21 cellular contexts compared by ENCODE assay signal in genomic region chr20:45292343-45292742, GRCh38. TPM values are rescaled to one million over a fixed set of nuclear protein-coding genes. Genes with fewer than 3 reads are reported as not detected.
DNase-seq lines count a peak whose midpoint lies in the region; ATAC-seq, FAIRE-seq and TF ChIP-seq lines count a peak whose summit lies in the region.
"Had no signal": no experiment of that assay in that cellular context is flagged by ENCODE, and none has a peak within 500 bp of the region (broad histone marks: within the 10 kb centered on the region; RNA-seq: fewer than 3 reads in every experiment).

No MANE protein-coding gene starts in this region.

- H3K27ac Mint-ChIP-seq in activated naive CD8-positive, alpha-beta T cell, result no peak overlapping the region
- H3K27ac Mint-ChIP-seq in activated naive CD8-positive, alpha-beta T cell treated with anti-CD3 and anti-CD28 coated beads, Interleukin-2, amount 50 U/mL, for 24 hours, result no peak overlapping the region
- H3K27ac Mint-ChIP-seq in glutamatergic neuron (ENCODE audit: unreplicated experiment), result peak overlapping the region; percentile 95
- H3K27ac Mint-ChIP-seq: CD4-positive, alpha-beta memory T cell had no signal

- no peaks in the 10 kb centered on the region for H3K36me3 ChIP-seq in osteoblast (ENCODE audit: insufficient read depth, low read length)
- H3K36me3 ChIP-seq: cardiac muscle cell, left ventricle myocardium inferior, sigmoid colon, thoracic aorta had no signal

- peaks cover 7% of the 10 kb centered on the region for H3K4me1 ChIP-seq in osteoblast (ENCODE audit: insufficient read depth, low read length)
- H3K4me1 ChIP-seq: parathyroid adenoma had no signal

- H3K4me3 Mint-ChIP-seq in activated naive CD8-positive, alpha-beta T cell, result peak overlapping the region; percentile 75
- H3K4me3 Mint-ChIP-seq in activated naive CD8-positive, alpha-beta T cell treated with anti-CD3 and anti-CD28 coated beads, Interleukin-2, amount 50 U/mL, for 24 hours, result no peak overlapping the region
- H3K4me3 Mint-ChIP-seq in glutamatergic neuron (ENCODE audit: unreplicated experiment), result peak overlapping the region; percentile 82

- no peak overlapping the region for H3K4me3 ChIP-seq in osteoblast (ENCODE audit: insufficient read depth, low read length)

- H3K27me3 Mint-ChIP-seq in activated naive CD8-positive, alpha-beta T cell, result peaks cover 14% of the 10 kb centered on the region
- peaks cover 38% of the 10 kb centered on the region for H3K27me3 Mint-ChIP-seq in activated naive CD8-positive, alpha-beta T cell treated with anti-CD3 and anti-CD28 coated beads, Interleukin-2, amount 50 U/mL, for 24 hours
- H3K27me3 Mint-ChIP-seq in glutamatergic neuron (ENCODE audit: unreplicated experiment), result peaks cover 14% of the 10 kb centered on the region

- H3K9me3 Mint-ChIP-seq in activated naive CD8-positive, alpha-beta T cell (ENCODE audit: low read depth), result no peaks in the 10 kb centered on the region
- no peaks in the 10 kb centered on the region for H3K9me3 Mint-ChIP-seq in activated naive CD8-positive, alpha-beta T cell treated with anti-CD3 and anti-CD28 coated beads, Interleukin-2, amount 50 U/mL, for 24 hours
- H3K9me3 Mint-ChIP-seq in glutamatergic neuron (ENCODE audit: unreplicated experiment), result peaks cover 22% of the 10 kb centered on the region
- H3K9me3 Mint-ChIP-seq: CD4-positive, alpha-beta memory T cell; dendritic cell treated with granulocyte-macrophage colony-stimulating factor and Interleukin-4, amounts not matched to agents 40 ng/mL and 50 ng/mL, for 4 days had no signal

- no peaks in the 10 kb centered on the region for H3K79me2 ChIP-seq in osteoblast (ENCODE audit: insufficient read depth, low read length)
- H3K79me2 ChIP-seq: parathyroid adenoma had no signal

- TF ChIP-seq CTCF in glutamatergic neuron (IDR thresholded peaks at IDR 0.05; ENCODE audit: partially characterized antibody, unreplicated experiment) (no peak), osteoblast (IDR thresholded peaks at IDR 0.05; ENCODE audit: extremely low read depth, low read depth, low read length) (no peak), GM10266 (IDR thresholded peaks at IDR 0.05; ENCODE audit: control insufficient read depth, insufficient read depth, low read depth, missing control alignments) (no peak)

- FAIRE-seq in HTR-8/SVneo (lab: Jason Lieb, UNC), result peak; percentile 79
- FAIRE-seq: GM12891, H54 had no signal

- H3K27me3 ChIP-seq in osteoblast (ENCODE audit: insufficient read depth, low read length), result peaks cover 11% of the 10 kb centered on the region

- peaks cover 5% of the 10 kb centered on the region for H3K4me1 Mint-ChIP-seq in activated naive CD8-positive, alpha-beta T cell (ENCODE audit: low read depth)
- H3K4me1 Mint-ChIP-seq in activated naive CD8-positive, alpha-beta T cell treated with anti-CD3 and anti-CD28 coated beads, Interleukin-2, amount 50 U/mL, for 24 hours, result peaks cover 8% of the 10 kb centered on the region
- H3K4me1 Mint-ChIP-seq in glutamatergic neuron (ENCODE audit: low read depth, unreplicated experiment), result peaks cover 15% of the 10 kb centered on the region

- H3K4me2 ChIP-seq in osteoblast (ENCODE audit: insufficient read depth, low read length), result no peak overlapping the region

- no peaks in the 10 kb centered on the region for H3K9me3 ChIP-seq in osteoblast (ENCODE audit: low read depth, low read length)
- H3K9me3 ChIP-seq: left ventricle myocardium inferior, sigmoid colon, thoracic aorta had no signal

- no peaks in the 10 kb centered on the region for H4K20me1 ChIP-seq in osteoblast (ENCODE audit: insufficient read depth, low read length)

- H2AFZ ChIP-seq in osteoblast (ENCODE audit: low read length), result no peak overlapping the region

- H3K27ac ChIP-seq in osteoblast (ENCODE audit: low read depth, low read length), result no peak overlapping the region
- H3K27ac ChIP-seq: cardiac muscle cell, left ventricle myocardium inferior, parathyroid adenoma, thoracic aorta had no signal

- H3K36me3 Mint-ChIP-seq in activated naive CD8-positive, alpha-beta T cell, result no peaks in the 10 kb centered on the region
- H3K36me3 Mint-ChIP-seq in activated naive CD8-positive, alpha-beta T cell treated with anti-CD3 and anti-CD28 coated beads, Interleukin-2, amount 50 U/mL, for 24 hours (ENCODE audit: low read depth), result no peaks in the 10 kb centered on the region
- peaks cover 6% of the 10 kb centered on the region for H3K36me3 Mint-ChIP-seq in glutamatergic neuron (ENCODE audit: unreplicated experiment)
- H3K36me3 Mint-ChIP-seq: CD4-positive, alpha-beta memory T cell had no signal

- ATAC-seq in activated naive CD8-positive, alpha-beta T cell treated with anti-CD3 and anti-CD28 coated beads, Interleukin-2, amount 50 U/mL, for 24 hours, result no peak

- DNase-seq in activated naive CD8-positive, alpha-beta T cell treated with anti-CD3 and anti-CD28 coated beads, Interleukin-2, amount 50 U/mL, for 24 hours, result no peak
- DNase-seq in HTR-8/SVneo (ENCODE audit: insufficient read length, low spot score) (no peak), glutamatergic neuron (no peak), osteoblast (ENCODE audit: insufficient read length, low spot score, missing footprints) (peak; percentile 62), HT-29 (ENCODE audit: low spot score) (no peak), GM10266 (ENCODE audit: extremely low spot score) (no peak), NAMALWA (ENCODE audit: low spot score) (no peak)
- DNase-seq: CD4-positive, alpha-beta memory T cell; left ventricle myocardium inferior; NCI-H510A treated with DMSO at 0.1 percent for 48 hours; sigmoid colon had no signal

RNA-seq across cellular contexts. Expression of gene RBPJL, which starts 14.3 kb away (rescaled TPM):
- total RNA-seq in glutamatergic neuron (ENCODE audit: unreplicated experiment) (not detected), osteoblast (not detected in 2 replicates)
- not detected in 2 replicates for total RNA-seq in HT-29 (2014; rRNA removed; shearing (Covaris generic))
- total RNA-seq: cardiac muscle cell; CD4-positive, alpha-beta memory T cell; HT1080; left ventricle myocardium inferior; sigmoid colon; SK-MEL-5; T-helper 2 cell treated with Interferon-gamma antibody and Interleukin-4, amounts not matched to agents 100 ng/mL and 5 ng/mL, for 36 hours; thoracic aorta had no signal

RNA-seq across cellular contexts. Expression of gene MATN4, which starts 15.8 kb away (rescaled TPM):
- total RNA-seq in glutamatergic neuron (ENCODE audit: unreplicated experiment) (not detected), osteoblast (under 0.01 TPM in 1 of 2 replicates, not detected in the other)
- total RNA-seq in HT-29 (2014; rRNA removed; shearing (Covaris generic)), result 0.13 and 0.46 TPM in 2 replicates
- total RNA-seq: cardiac muscle cell; CD4-positive, alpha-beta memory T cell; HT1080; left ventricle myocardium inferior; sigmoid colon had no signal

RNA-seq across cellular contexts. Expression of gene SLPI, which starts 38.0 kb away (rescaled TPM):
- not detected for total RNA-seq in glutamatergic neuron (ENCODE audit: unreplicated experiment)
- total RNA-seq in osteoblast, result 1.4 and 2.1 TPM in 2 replicates
- total RNA-seq in HT-29 (2014; rRNA removed; shearing (Covaris generic)), result 9.1 and 13.5 TPM in 2 replicates
- total RNA-seq: cardiac muscle cell; CD4-positive, alpha-beta memory T cell; HT1080; SK-MEL-5; T-helper 2 cell treated with Interferon-gamma antibody and Interleukin-4, amounts not matched to agents 100 ng/mL and 5 ng/mL, for 36 hours had no signal

RNA-seq across cellular contexts. Expression of gene SDC4, which starts 55.9 kb away (rescaled TPM):
- 0.61 TPM for total RNA-seq in glutamatergic neuron (ENCODE audit: unreplicated experiment)
- 182 and 267 TPM in 2 replicates for total RNA-seq in osteoblast
- total RNA-seq in HT-29 (2014; rRNA removed; shearing (Covaris generic)), result 79.1 and 90.1 TPM in 2 replicates
